Comparison of ENCODE assay signal across 20 cellular contexts in genomic region chr21:39060485-39061099, GRCh38.
DNase-seq lines count a peak whose midpoint lies in the region; TF ChIP-seq lines count a peak whose summit lies in the region.
"Had no signal": no experiment of that assay in that cellular context is flagged by ENCODE, and none has a peak within 500 bp of the region (broad histone marks: within the 10 kb centered on the region; RNA-seq: fewer than 3 reads in every experiment).

No MANE protein-coding gene starts in this region.

- peaks cover 6% of the 10 kb centered on the region for H3K4me1 Mint-ChIP-seq in glutamatergic neuron (ENCODE audit: low read depth, unreplicated experiment)
- no peaks in the 10 kb centered on the region for H3K4me1 Mint-ChIP-seq in activated naive CD4-positive, alpha-beta T cell treated with anti-CD3 and anti-CD28 coated beads, Interleukin-2, amount 10 ng/mL, durations not matched to agents 7 days and 5 days
- H3K4me1 Mint-ChIP-seq: CD8-positive, alpha-beta memory T cell; T-helper 17 cell had no signal

- peaks cover 5% of the 10 kb centered on the region for H3K27me3 Mint-ChIP-seq in glutamatergic neuron (ENCODE audit: unreplicated experiment)
- H3K27me3 Mint-ChIP-seq in activated naive CD4-positive, alpha-beta T cell treated with anti-CD3 and anti-CD28 coated beads, Interleukin-2, amount 10 ng/mL, durations not matched to agents 7 days and 5 days = peaks cover 14% of the 10 kb centered on the region

- peaks cover 10% of the 10 kb centered on the region for H3K36me3 Mint-ChIP-seq in glutamatergic neuron (ENCODE audit: unreplicated experiment)
- H3K36me3 Mint-ChIP-seq in activated naive CD4-positive, alpha-beta T cell treated with anti-CD3 and anti-CD28 coated beads, Interleukin-2, amount 10 ng/mL, durations not matched to agents 7 days and 5 days = no peaks in the 10 kb centered on the region
- H3K36me3 Mint-ChIP-seq: CD8-positive, alpha-beta memory T cell had no signal

- H3K4me3 Mint-ChIP-seq in glutamatergic neuron (ENCODE audit: unreplicated experiment) = no peak overlapping the region
- no peak overlapping the region for H3K4me3 Mint-ChIP-seq in activated naive CD4-positive, alpha-beta T cell treated with anti-CD3 and anti-CD28 coated beads, Interleukin-2, amount 10 ng/mL, durations not matched to agents 7 days and 5 days
- H3K4me3 Mint-ChIP-seq: CD8-positive, alpha-beta memory T cell; H9; T-helper 17 cell had no signal

- peak overlapping the region; percentile 48 for H3K27ac Mint-ChIP-seq in glutamatergic neuron (ENCODE audit: unreplicated experiment)
- no peak overlapping the region for H3K27ac Mint-ChIP-seq in activated naive CD4-positive, alpha-beta T cell treated with anti-CD3 and anti-CD28 coated beads, Interleukin-2, amount 10 ng/mL, durations not matched to agents 7 days and 5 days
- H3K27ac Mint-ChIP-seq: CD8-positive, alpha-beta memory T cell; H9; T-helper 17 cell had no signal

- H3K9me3 Mint-ChIP-seq in glutamatergic neuron (ENCODE audit: unreplicated experiment) = peaks cover 10% of the 10 kb centered on the region
- H3K9me3 Mint-ChIP-seq in activated naive CD4-positive, alpha-beta T cell treated with anti-CD3 and anti-CD28 coated beads, Interleukin-2, amount 10 ng/mL, durations not matched to agents 7 days and 5 days = no peaks in the 10 kb centered on the region
- H3K9me3 Mint-ChIP-seq: CD8-positive, alpha-beta memory T cell had no signal

- TF ChIP-seq CTCF in glutamatergic neuron (IDR thresholded peaks at IDR 0.05; ENCODE audit: partially characterized antibody, unreplicated experiment) = no peak

- peak; percentile 5 for DNase-seq in NCI-H345 (lab: John Stamatoyannopoulos, UW)
- no peak for DNase-seq in NCI-H345 treated with DMSO at 0.1 percent for 48 hours (lab: John Stamatoyannopoulos, UW; ENCODE audit: unreplicated experiment)
- DNase-seq in NCI-H69 (lab: John Stamatoyannopoulos, UW) = peak; percentile 41
- no peak for DNase-seq in glutamatergic neuron
- no peak for DNase-seq in HCEC 1CT
- DNase-seq in iPS-NIHi7 (ENCODE audit: extremely low spot score) = no peak
- no peak for DNase-seq in activated naive CD4-positive, alpha-beta T cell treated with anti-CD3 and anti-CD28 coated beads, Interleukin-2, amount 10 ng/mL, durations not matched to agents 7 days and 5 days
- DNase-seq: Calu3; CD8-positive, alpha-beta memory T cell; DMS153; GF-D8; H9; MM.1S; NCI-H1048; NCI-H1694; NCI-H226; NK-92 treated with Interleukin-12 subunit alpha and Interleukin-12 subunit beta, amount 100 ng/mL, for 24 hours; SHP77 treated with DMSO at 0.1 percent for 48 hours; SW 1271; T-helper 17 cell had no signal

- CTCF ChIA-PET in activated naive CD4-positive, alpha-beta T cell treated with anti-CD3 and anti-CD28 coated beads, Interleukin-2, amount 10 ng/mL, durations not matched to agents 7 days and 5 days (lab: Charles Lee) = no interaction called here

Comparison
In these comparisons a context has a peak if more than half of its experiments do, and no peak if none do; other contexts are left out.
1. DNase-seq: peak in NCI-H345 (single experiment) and NCI-H69 (single experiment); none in NCI-H345 treated with DMSO at 0.1 percent for 48 hours (single experiment), glutamatergic neuron (single experiment), HCEC 1CT (single experiment), iPS-NIHi7 (single experiment) and activated naive CD4-positive, alpha-beta T cell treated with anti-CD3 and anti-CD28 coated beads, Interleukin-2, amount 10 ng/mL, durations not matched to agents 7 days and 5 days (single experiment).